31 cellular contexts compared by ENCODE assay signal in genomic region chr20:58567437-58567836, GRCh38. TPM values are rescaled to one million over a fixed set of nuclear protein-coding genes. Genes with fewer than 3 reads are reported as not detected.
"Had no signal": no experiment of that assay in that cellular context is flagged by ENCODE, and none has a peak within 500 bp of the region (broad histone marks: within the 10 kb centered on the region; RNA-seq: fewer than 3 reads in every experiment).

No MANE protein-coding gene starts in this region.

- H3K9ac ChIP-seq: parathyroid adenoma had no signal

- H3K4me3 ChIP-seq: ascending aorta, esophagus squamous epithelium, left lung, lung, right atrium auricular region, smooth muscle cell, testis, transverse colon had no signal

- H2AFZ ChIP-seq: parathyroid adenoma had no signal

- H3K36me3 Mint-ChIP-seq: activated CD8-positive, alpha-beta memory T cell treated with anti-CD3 and anti-CD28 coated beads, Interleukin-2, amount 10 ng/mL, durations not matched to agents 7 days and 5 days; activated naive CD8-positive, alpha-beta T cell treated with anti-CD3 and anti-CD28 coated beads, Interleukin-2, amount 10 ng/mL, durations not matched to agents 7 days and 5 days; T-cell had no signal

- H3K4me1 ChIP-seq: left lung, parathyroid adenoma had no signal

- H3K4me3 Mint-ChIP-seq: activated B cell treated with CpG ODN at 0.5 μM for 24 hours; activated CD8-positive, alpha-beta memory T cell treated with anti-CD3 and anti-CD28 coated beads, Interleukin-2, amount 10 ng/mL, durations not matched to agents 7 days and 5 days; activated CD8-positive, alpha-beta T cell treated with anti-CD3 and anti-CD28 coated beads, Interleukin-2, amount 10 ng/mL, durations not matched to agents 7 days and 5 days; activated naive CD8-positive, alpha-beta T cell treated with anti-CD3 and anti-CD28 coated beads, Interleukin-2, amount 10 ng/mL, durations not matched to agents 7 days and 5 days; dendritic cell treated with granulocyte-macrophage colony-stimulating factor and Interleukin-4, amounts not matched to agents 40 ng/mL and 50 ng/mL, for 4 days; T-helper 2 cell treated with Interferon-gamma antibody and Interleukin-4, amounts not matched to agents 5 μg/mL and 100 μg/mL, for 36 hours had no signal

- H3K27ac ChIP-seq: ascending aorta, brain microvascular endothelial cell, epithelial cell of prostate, esophagus squamous epithelium, left lung, parathyroid adenoma, right atrium auricular region, testis, transverse colon had no signal

- H3K9me3 ChIP-seq: ascending aorta, esophagus squamous epithelium, left lung, right atrium auricular region, testis, transverse colon had no signal

- H3K4me2 ChIP-seq: smooth muscle cell had no signal

- DNase-seq: activated B cell treated with CpG ODN at 0.5 μM for 24 hours; activated CD8-positive, alpha-beta memory T cell treated with anti-CD3 and anti-CD28 coated beads, Interleukin-2, amount 10 ng/mL, durations not matched to agents 7 days and 5 days; activated CD8-positive, alpha-beta T cell treated with anti-CD3 and anti-CD28 coated beads, Interleukin-2, amount 10 ng/mL, durations not matched to agents 7 days and 5 days; activated naive CD4-positive, alpha-beta T cell treated with Interleukin-2 at 50 U/mL for 16 hours; activated naive CD8-positive, alpha-beta T cell treated with anti-CD3 and anti-CD28 coated beads, Interleukin-2, amount 10 ng/mL, durations not matched to agents 7 days and 5 days; activated T-cell treated with anti-CD3 and anti-CD28 coated beads, Interleukin-2, amount 50 U/mL, for 48 hours; brain microvascular endothelial cell; caudate nucleus; effector CD4-positive, alpha-beta T cell; esophagus squamous epithelium; nucleus accumbens; stimulated activated CD4-positive, alpha-beta T cell treated with anti-CD3 and anti-CD28 coated beads, Interleukin-15, amount 100 ng/mL, for 24 hours; stimulated activated CD4-positive, alpha-beta T cell treated with anti-CD3 and anti-CD28 coated beads, Interleukin-2, amount 100 ng/mL, for 24 hours; stimulated activated naive CD8-positive, alpha-beta T cell treated with anti-CD3 and anti-CD28 coated beads, Interleukin-15, Interleukin-2, amounts not matched to agents 100 U/mL and 50 U/mL, for 24 hours; T-cell; testis; transverse colon had no signal

- H3K36me3 ChIP-seq: ascending aorta, brain microvascular endothelial cell, esophagus squamous epithelium, left lung, right atrium auricular region, transverse colon had no signal

- H3K9me3 Mint-ChIP-seq: activated naive CD8-positive, alpha-beta T cell treated with anti-CD3 and anti-CD28 coated beads, Interleukin-2, amount 10 ng/mL, durations not matched to agents 7 days and 5 days; activated T-helper 2 cell treated with anti-CD3 and anti-CD28 coated beads, Interferon-gamma antibody, Interleukin-2, Interleukin-4, amounts not matched to agents 10 μg/mL and 5 μg/mL and 100 μg/mL, durations not matched to agents 14 hours and 24 hours and 36 hours; dendritic cell treated with granulocyte-macrophage colony-stimulating factor and Interleukin-4, amounts not matched to agents 40 ng/mL and 50 ng/mL, for 4 days; T-helper 2 cell treated with Interferon-gamma antibody and Interleukin-4, amounts not matched to agents 5 μg/mL and 100 μg/mL, for 36 hours had no signal

- H3K27me3 ChIP-seq: ascending aorta, brain microvascular endothelial cell, right atrium auricular region, testis, transverse colon had no signal

- H3K27ac Mint-ChIP-seq: activated B cell treated with CpG ODN at 0.5 μM for 24 hours; activated CD8-positive, alpha-beta memory T cell treated with anti-CD3 and anti-CD28 coated beads, Interleukin-2, amount 10 ng/mL, durations not matched to agents 7 days and 5 days; activated CD8-positive, alpha-beta T cell treated with anti-CD3 and anti-CD28 coated beads, Interleukin-2, amount 10 ng/mL, durations not matched to agents 7 days and 5 days; activated naive CD8-positive, alpha-beta T cell treated with anti-CD3 and anti-CD28 coated beads, Interleukin-2, amount 10 ng/mL, durations not matched to agents 7 days and 5 days; activated T-helper 2 cell treated with anti-CD3 and anti-CD28 coated beads, Interferon-gamma antibody, Interleukin-2, Interleukin-4, amounts not matched to agents 10 μg/mL and 5 μg/mL and 100 μg/mL, durations not matched to agents 14 hours and 24 hours and 36 hours; dendritic cell treated with granulocyte-macrophage colony-stimulating factor and Interleukin-4, amounts not matched to agents 40 ng/mL and 50 ng/mL, for 4 days; T-cell; T-helper 2 cell treated with Interferon-gamma antibody and Interleukin-4, amounts not matched to agents 5 μg/mL and 100 μg/mL, for 36 hours had no signal

- H3K79me2 ChIP-seq: parathyroid adenoma had no signal

- FAIRE-seq: endometrium, frontal cortex, islet of Langerhans had no signal

- H3K4me1 Mint-ChIP-seq: activated B cell treated with CpG ODN at 0.5 μM for 24 hours; activated CD8-positive, alpha-beta memory T cell treated with anti-CD3 and anti-CD28 coated beads, Interleukin-2, amount 10 ng/mL, durations not matched to agents 7 days and 5 days; activated naive CD8-positive, alpha-beta T cell treated with anti-CD3 and anti-CD28 coated beads, Interleukin-2, amount 10 ng/mL, durations not matched to agents 7 days and 5 days had no signal

RNA-seq across cellular contexts. Expression of gene APCDD1L, which starts 52.2 kb away (rescaled TPM):
- total RNA-seq: activated B cell treated with CpG ODN at 0.5 μM for 24 hours; activated CD8-positive, alpha-beta memory T cell treated with anti-CD3 and anti-CD28 coated beads, Interleukin-2, amount 10 ng/mL, durations not matched to agents 7 days and 5 days; activated CD8-positive, alpha-beta T cell treated with anti-CD3 and anti-CD28 coated beads, Interleukin-2, amount 10 ng/mL, durations not matched to agents 7 days and 5 days; activated naive CD8-positive, alpha-beta T cell treated with anti-CD3 and anti-CD28 coated beads, Interleukin-2, amount 10 ng/mL, durations not matched to agents 7 days and 5 days; activated T-helper 2 cell treated with anti-CD3 and anti-CD28 coated beads, Interferon-gamma antibody, Interleukin-2, Interleukin-4, amounts not matched to agents 10 μg/mL and 5 μg/mL and 100 μg/mL, durations not matched to agents 14 hours and 24 hours and 36 hours; frontal cortex; T-cell had no signal
- polyA plus RNA-seq: neural cell had no signal
